3 cellular contexts compared by ENCODE assay signal in the genomic region with DNA sequence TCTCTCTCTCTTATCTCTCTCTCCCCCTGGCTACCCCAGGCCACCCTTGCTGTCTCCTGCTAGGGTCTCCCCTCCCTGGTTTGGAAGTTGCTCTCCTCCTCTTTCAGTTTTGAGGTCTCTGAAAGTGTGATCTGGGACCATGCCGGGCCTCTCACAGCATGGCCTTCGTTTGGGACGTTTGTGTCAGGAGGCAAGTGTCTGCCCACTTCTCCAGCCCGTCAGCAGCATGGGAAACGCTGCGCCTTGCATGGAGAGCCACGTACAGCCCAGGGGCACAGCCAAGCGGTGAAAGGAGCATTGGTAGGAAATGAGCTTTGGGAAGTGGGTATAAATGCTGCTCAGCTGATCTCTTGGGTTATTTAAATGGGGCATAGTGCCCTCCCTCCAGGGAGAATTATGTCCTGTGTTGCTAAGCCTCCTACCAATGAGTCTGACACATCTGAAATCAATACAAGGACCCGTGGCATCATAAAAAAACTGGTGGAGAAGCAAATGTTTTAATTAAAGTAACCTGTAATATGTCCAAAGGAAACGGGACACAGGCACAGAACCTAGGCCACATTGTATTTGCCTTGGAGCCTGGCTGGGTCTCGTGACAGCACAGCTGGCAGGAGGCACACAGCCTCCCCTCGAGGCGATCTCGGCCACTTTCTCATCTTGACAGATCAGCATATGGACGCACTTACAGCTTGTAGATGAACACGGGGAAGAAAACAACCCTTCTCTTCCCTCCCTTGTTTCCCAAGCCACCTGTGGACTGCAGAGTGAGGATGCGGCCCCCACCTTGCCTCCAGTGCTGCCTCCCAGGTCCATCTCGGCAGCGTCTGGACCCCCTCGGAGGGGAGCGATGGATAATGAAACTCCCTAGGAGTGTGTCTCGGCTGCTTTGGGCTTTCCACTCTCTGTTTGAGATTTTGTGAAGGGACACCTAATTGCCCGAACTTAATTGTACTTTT.
TF ChIP-seq lines count a peak whose summit lies in the region.

No MANE protein-coding gene starts in this region.

TF ChIP-seq in HEK293, 187 proteins besides CTCF, POLR2A, EP300 and RAD21:
- TF ChIP-seq OSR2 (tag by site-specific recombination; IDR thresholded peaks at IDR 0.05) (no peak), GLIS1 (tag by site-specific recombination; IDR thresholded peaks at IDR 0.05) (peak; percentile 26; the same call in 1 of the 2 replicates), SCRT2 (tag by site-specific recombination; IDR thresholded peaks at IDR 0.05) (0 out of 2 replicates have a peak, but pooled peaks have one; percentile 25)

TF ChIP-seq in SK-N-SH treated with all-trans-retinoic acid at 6 μM for 48 hours, 23 proteins besides CTCF, POLR2A, EP300 and RAD21:
- TF ChIP-seq, protein P1, sequence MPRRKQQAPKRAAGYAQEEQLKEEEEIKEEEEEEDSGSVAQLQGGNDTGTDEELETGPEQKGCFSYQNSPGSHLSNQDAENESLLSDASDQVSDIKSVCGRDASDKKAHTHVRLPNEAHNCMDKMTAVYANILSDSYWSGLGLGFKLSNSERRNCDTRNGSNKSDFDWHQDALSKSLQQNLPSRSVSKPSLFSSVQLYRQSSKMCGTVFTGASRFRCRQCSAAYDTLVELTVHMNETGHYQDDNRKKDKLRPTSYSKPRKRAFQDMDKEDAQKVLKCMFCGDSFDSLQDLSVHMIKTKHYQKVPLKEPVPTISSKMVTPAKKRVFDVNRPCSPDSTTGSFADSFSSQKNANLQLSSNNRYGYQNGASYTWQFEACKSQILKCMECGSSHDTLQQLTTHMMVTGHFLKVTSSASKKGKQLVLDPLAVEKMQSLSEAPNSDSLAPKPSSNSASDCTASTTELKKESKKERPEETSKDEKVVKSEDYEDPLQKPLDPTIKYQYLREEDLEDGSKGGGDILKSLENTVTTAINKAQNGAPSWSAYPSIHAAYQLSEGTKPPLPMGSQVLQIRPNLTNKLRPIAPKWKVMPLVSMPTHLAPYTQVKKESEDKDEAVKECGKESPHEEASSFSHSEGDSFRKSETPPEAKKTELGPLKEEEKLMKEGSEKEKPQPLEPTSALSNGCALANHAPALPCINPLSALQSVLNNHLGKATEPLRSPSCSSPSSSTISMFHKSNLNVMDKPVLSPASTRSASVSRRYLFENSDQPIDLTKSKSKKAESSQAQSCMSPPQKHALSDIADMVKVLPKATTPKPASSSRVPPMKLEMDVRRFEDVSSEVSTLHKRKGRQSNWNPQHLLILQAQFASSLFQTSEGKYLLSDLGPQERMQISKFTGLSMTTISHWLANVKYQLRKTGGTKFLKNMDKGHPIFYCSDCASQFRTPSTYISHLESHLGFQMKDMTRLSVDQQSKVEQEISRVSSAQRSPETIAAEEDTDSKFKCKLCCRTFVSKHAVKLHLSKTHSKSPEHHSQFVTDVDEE (CRISPR knock-in tag; IDR thresholded peaks at IDR 0.05), result no peak
- TF ChIP-seq TCF4 (CRISPR knock-in tag; IDR thresholded peaks at IDR 0.05; ENCODE audit: borderline replicate concordance), result peak; percentile 31; the same call in 1 of the 2 replicates

TF ChIP-seq in HepG2, 621 proteins besides CTCF, POLR2A, EP300 and RAD21:
- no peak for TF ChIP-seq ZNF143 (CRISPR knock-in tag; IDR thresholded peaks at IDR 0.05)
- no peak for TF ChIP-seq PRDM4 (CRISPR knock-in tag; IDR thresholded peaks at IDR 0.05; ENCODE audit: borderline replicate concordance)
- TF ChIP-seq ZNF10 (CRISPR knock-in tag; IDR thresholded peaks at IDR 0.05; ENCODE audit: borderline replicate concordance, low read depth), result no peak
- TF ChIP-seq, protein P2, sequence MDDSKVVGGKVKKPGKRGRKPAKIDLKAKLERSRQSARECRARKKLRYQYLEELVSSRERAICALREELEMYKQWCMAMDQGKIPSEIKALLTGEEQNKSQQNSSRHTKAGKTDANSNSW (CRISPR knock-in tag; IDR thresholded peaks at IDR 0.05; ENCODE audit: borderline replicate concordance), result no peak
- no peak for TF ChIP-seq SYNCRIP (IDR thresholded peaks at IDR 0.05; ENCODE audit: insufficient read depth, low read depth, low read length)
- TF ChIP-seq JUNB (CRISPR knock-in tag; IDR thresholded peaks at IDR 0.05; ENCODE audit: borderline replicate concordance), result no peak
- TF ChIP-seq TEAD3 (CRISPR knock-in tag; optimal IDR thresholded peaks at IDR 0.05; ENCODE audit: borderline replicate concordance), result no peak
- no peak for TF ChIP-seq SP1 (IDR thresholded peaks at IDR 0.05)
- no peak for TF ChIP-seq SP1 (CRISPR knock-in tag; IDR thresholded peaks at IDR 0.05)
- TF ChIP-seq, protein P3, sequence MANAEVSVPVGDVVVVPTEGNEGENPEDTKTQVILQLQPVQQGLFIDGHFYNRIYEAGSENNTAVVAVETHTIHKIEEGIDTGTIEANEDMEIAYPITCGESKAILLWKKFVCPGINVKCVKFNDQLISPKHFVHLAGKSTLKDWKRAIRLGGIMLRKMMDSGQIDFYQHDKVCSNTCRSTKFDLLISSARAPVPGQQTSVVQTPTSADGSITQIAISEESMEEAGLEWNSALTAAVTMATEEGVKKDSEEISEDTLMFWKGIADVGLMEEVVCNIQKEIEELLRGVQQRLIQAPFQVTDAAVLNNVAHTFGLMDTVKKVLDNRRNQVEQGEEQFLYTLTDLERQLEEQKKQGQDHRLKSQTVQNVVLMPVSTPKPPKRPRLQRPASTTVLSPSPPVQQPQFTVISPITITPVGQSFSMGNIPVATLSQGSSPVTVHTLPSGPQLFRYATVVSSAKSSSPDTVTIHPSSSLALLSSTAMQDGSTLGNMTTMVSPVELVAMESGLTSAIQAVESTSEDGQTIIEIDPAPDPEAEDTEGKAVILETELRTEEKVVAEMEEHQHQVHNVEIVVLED (CRISPR knock-in tag; IDR thresholded peaks at IDR 0.05; ENCODE audit: borderline replicate concordance), result no peak
- no peak for TF ChIP-seq ZNF124 (CRISPR knock-in tag; IDR thresholded peaks at IDR 0.05)
- TF ChIP-seq ZNF496 (CRISPR knock-in tag; IDR thresholded peaks at IDR 0.05; ENCODE audit: insufficient replicate concordance), result no peak
- TF ChIP-seq, protein P4, sequence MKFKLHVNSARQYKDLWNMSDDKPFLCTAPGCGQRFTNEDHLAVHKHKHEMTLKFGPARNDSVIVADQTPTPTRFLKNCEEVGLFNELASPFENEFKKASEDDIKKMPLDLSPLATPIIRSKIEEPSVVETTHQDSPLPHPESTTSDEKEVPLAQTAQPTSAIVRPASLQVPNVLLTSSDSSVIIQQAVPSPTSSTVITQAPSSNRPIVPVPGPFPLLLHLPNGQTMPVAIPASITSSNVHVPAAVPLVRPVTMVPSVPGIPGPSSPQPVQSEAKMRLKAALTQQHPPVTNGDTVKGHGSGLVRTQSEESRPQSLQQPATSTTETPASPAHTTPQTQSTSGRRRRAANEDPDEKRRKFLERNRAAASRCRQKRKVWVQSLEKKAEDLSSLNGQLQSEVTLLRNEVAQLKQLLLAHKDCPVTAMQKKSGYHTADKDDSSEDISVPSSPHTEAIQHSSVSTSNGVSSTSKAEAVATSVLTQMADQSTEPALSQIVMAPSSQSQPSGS (CRISPR knock-in tag; IDR thresholded peaks at IDR 0.05), result no peak
- TF ChIP-seq ZNF136 (CRISPR knock-in tag; IDR thresholded peaks at IDR 0.05; ENCODE audit: low read depth), result no peak
